ENCODE assay signal across 1 cellular context in genomic region chr2:88342749-88343148, GRCh38.
TF ChIP-seq lines count a peak whose summit lies in the region.

No MANE protein-coding gene starts in this region.

TF ChIP-seq in H1, 55 proteins besides CTCF, POLR2A, EP300 and RAD21:
- no peak for TF ChIP-seq CTBP2 (IDR thresholded peaks at IDR 0.05; ENCODE audit: borderline replicate concordance, insufficient read depth, insufficient read length, low read length)
- TF ChIP-seq BACH1 (IDR thresholded peaks at IDR 0.05; ENCODE audit: low read length): no peak
- TF ChIP-seq ASH2L (IDR thresholded peaks at IDR 0.05; ENCODE audit: low read length): no peak
- no peak for TF ChIP-seq BCL11A (IDR thresholded peaks at IDR 0.05; ENCODE audit: low read depth in 2 of 2, low read length in 2 of 2)
- no peak for TF ChIP-seq KDM5A (IDR thresholded peaks at IDR 0.05; ENCODE audit: low read length)
- TF ChIP-seq CHD2 (IDR thresholded peaks at IDR 0.05; ENCODE audit: low read length): no peak
- no peak for TF ChIP-seq SIN3A (conservative IDR thresholded peaks at IDR 0.05 in 1 of 2, IDR thresholded peaks at IDR 0.05 in 1 of 2; ENCODE audit: low read depth in 1 of 2, low read length in 2 of 2)
